ENCODE assay signal across 12 cellular contexts in genomic region chr17:10046786-10047609, GRCh38.
DNase-seq lines count a peak whose midpoint lies in the region; ATAC-seq and TF ChIP-seq lines count a peak whose summit lies in the region.
"Had no signal": no experiment of that assay in that cellular context is flagged by ENCODE, and none has a peak within 500 bp of the region (broad histone marks: within the 10 kb centered on the region; RNA-seq: fewer than 3 reads in every experiment).

No MANE protein-coding gene starts in this region.

- H3K56ac ChIP-seq in H9 (ENCODE audit: insufficient read length, low read depth, low read length) = no peak overlapping the region

- WGBS in H9 (ENCODE audit: extremely low coverage, insufficient read length, low lambda C conversion rate) = no CpG with 5 or more reads among the region's 11 CpGs

- no peak overlapping the region for H4K8ac ChIP-seq in H9 (replicated peaks; ENCODE audit: insufficient read length, low read depth, low read length)

- H3K9me3 Mint-ChIP-seq in effector memory CD8-positive, alpha-beta T cell = no peaks in the 10 kb centered on the region
- H3K9me3 Mint-ChIP-seq in H9 = no peaks in the 10 kb centered on the region
- no peaks in the 10 kb centered on the region for H3K9me3 Mint-ChIP-seq in activated naive CD4-positive, alpha-beta T cell treated with anti-CD3 and anti-CD28 coated beads, Interleukin-2, amount 50 U/mL, for 72 hours

- H2AFZ ChIP-seq in H9 (ENCODE audit: low read length) = no peak overlapping the region

- no peaks in the 10 kb centered on the region for H3K23me2 ChIP-seq in H9 (ENCODE audit: insufficient read length, low read depth, low read length, poor library complexity, severe bottlenecking)

- H3K9me3 ChIP-seq in H9 (ENCODE audit: control insufficient read depth, low read depth, low read length) (no peaks in the 10 kb centered on the region), T-helper 17 cell (ENCODE audit: control insufficient read depth, low read length, poor library complexity, severe bottlenecking) (no peaks in the 10 kb centered on the region)

- H3K79me2 ChIP-seq in H9 (ENCODE audit: insufficient read depth, low read length) = no peaks in the 10 kb centered on the region

- no peak overlapping the region for H4K5ac ChIP-seq in H9 (ENCODE audit: insufficient read length, low read depth, low read length)

- no peaks in the 10 kb centered on the region for H3K79me1 ChIP-seq in H9 (ENCODE audit: insufficient read depth, low read depth, low read length, poor library complexity, severe bottlenecking)

- no peaks in the 10 kb centered on the region for H3K27me3 Mint-ChIP-seq in effector memory CD8-positive, alpha-beta T cell
- H3K27me3 Mint-ChIP-seq in H9 (ENCODE audit: low read depth) = no peaks in the 10 kb centered on the region
- H3K27me3 Mint-ChIP-seq in T-helper 17 cell = peaks cover 5% of the 10 kb centered on the region

- H3K9ac ChIP-seq in H9 (ENCODE audit: extremely low read depth, insufficient read length, low read length) = no peak overlapping the region

- H2BK20ac ChIP-seq in H9 (ENCODE audit: low read depth, low read length, poor library complexity, severe bottlenecking) = no peak overlapping the region

- peak; percentile 47 for ATAC-seq in GM19438 (IDR thresholded peaks at IDR 0.05; ENCODE audit: low read depth, unreplicated experiment)
- peak; percentile 44 for ATAC-seq in HG03064 (IDR thresholded peaks at IDR 0.05; ENCODE audit: low read depth, unreplicated experiment)
- peak; percentile 82 for ATAC-seq in effector memory CD8-positive, alpha-beta T cell (replicated peaks)
- no peak for ATAC-seq in T-helper 17 cell
- ATAC-seq in activated naive CD4-positive, alpha-beta T cell treated with anti-CD3 and anti-CD28 coated beads, Interleukin-2, amount 50 U/mL, for 72 hours = no peak
- ATAC-seq: PC-3 had no signal

- H3K4me1 ChIP-seq in H9 (ENCODE audit: insufficient read depth, low read length) = peaks cover 3% of the 10 kb centered on the region; the same call in 1 of the 2 replicates

- H3K18ac ChIP-seq in H9 (ENCODE audit: insufficient read length, low read depth, low read length) = no peak overlapping the region

- H3K27ac Mint-ChIP-seq in effector memory CD8-positive, alpha-beta T cell = peak overlapping the region; percentile 50 to 94
- H3K27ac Mint-ChIP-seq in H9 (no peak overlapping the region), T-helper 17 cell (no peak overlapping the region)
- no peak overlapping the region for H3K27ac Mint-ChIP-seq in activated naive CD4-positive, alpha-beta T cell treated with anti-CD3 and anti-CD28 coated beads, Interleukin-2, amount 50 U/mL, for 72 hours

- peaks cover 3% of the 10 kb centered on the region for H4K20me1 ChIP-seq in H9 (ENCODE audit: control insufficient read depth, insufficient read depth, insufficient read length)

- no peak overlapping the region for H4K91ac ChIP-seq in H9 (ENCODE audit: insufficient read length, low read depth, low read length)

- no peak overlapping the region for H3K4ac ChIP-seq in H9 (ENCODE audit: low read depth, low read length)

- H2BK5ac ChIP-seq in H9 (ENCODE audit: insufficient read length, low read length) = no peak overlapping the region

- H3K23ac ChIP-seq in H9 (ENCODE audit: insufficient read length, low read depth, low read length) = no peak overlapping the region

- TF ChIP-seq CTCF in GM12865 (IDR thresholded peaks at IDR 0.05; ENCODE audit: insufficient read depth, low read depth, low read length, missing control alignments) = no peak
- TF ChIP-seq CTCF in H9 (conservative IDR thresholded peaks at IDR 0.05) = no peak

- no peak overlapping the region for H2AK5ac ChIP-seq in H9 (ENCODE audit: insufficient read length, low read length)

- no peak overlapping the region for H2BK15ac ChIP-seq in H9 (ENCODE audit: low read depth, low read length)

- peak overlapping the region; percentile 49 for H3K4me3 ChIP-seq in GM12865 (ENCODE audit: low read depth, low read length)

- no peak overlapping the region for H3K27ac ChIP-seq in H9 (ENCODE audit: insufficient read length, low read depth, low read length)

- H3K36me3 Mint-ChIP-seq in effector memory CD8-positive, alpha-beta T cell (ENCODE audit: insufficient read depth) = peaks cover 7% of the 10 kb centered on the region
- H3K36me3 Mint-ChIP-seq in H9 (ENCODE audit: insufficient read depth in 1 of 3, low read depth in 3 of 3) (no peaks in the 10 kb centered on the region; a peak in 1 of 7 replicates), T-helper 17 cell (ENCODE audit: low read depth) (no peaks in the 10 kb centered on the region)
- no peaks in the 10 kb centered on the region for H3K36me3 Mint-ChIP-seq in activated naive CD4-positive, alpha-beta T cell treated with anti-CD3 and anti-CD28 coated beads, Interleukin-2, amount 50 U/mL, for 72 hours

- DNase-seq in GM12865 (ENCODE audit: low read depth) (peak; percentile 80), activated gamma-delta T cell treated with Interleukin-2 at 50 U/mL for 16 hours (no peak), H9 (no peak), T-helper 17 cell (no peak)
- peak; percentile 8 to 22 (median 11) for DNase-seq in effector memory CD8-positive, alpha-beta T cell
- DNase-seq in activated naive CD4-positive, alpha-beta T cell treated with anti-CD3 and anti-CD28 coated beads, Interleukin-2, amount 50 U/mL, for 72 hours (ENCODE audit: low spot score in 2 of 2) = no peak
- DNase-seq: activated CD4-positive, CD25-positive, alpha-beta regulatory T cell treated with anti-CD3 and anti-CD28 coated beads, Interleukin-2, amount 50 U/mL, for 72 hours; mesendoderm; PC-3; stimulated activated CD4-positive, alpha-beta T cell treated with anti-CD3 and anti-CD28 coated beads, Interleukin-12 subunit alpha, Interleukin-12 subunit beta, amount 100 ng/mL, for 4 hours had no signal

- H3K4me1 Mint-ChIP-seq in effector memory CD8-positive, alpha-beta T cell (ENCODE audit: low read depth in 2 of 2) = peaks cover 49 to 61% of the 10 kb centered on the region in 2 donors
- H3K4me1 Mint-ChIP-seq in H9 (peaks cover 16 to 24% of the 10 kb centered on the region in 2 experiments), T-helper 17 cell (peaks cover 3% of the 10 kb centered on the region)

- no peak overlapping the region for H2BK12ac ChIP-seq in H9 (ENCODE audit: insufficient read length, low read depth, low read length)

- H2BK120ac ChIP-seq in H9 (ENCODE audit: low read depth, low read length, poor library complexity, severe bottlenecking) = no peak overlapping the region

- H3K27me3 ChIP-seq in H9 (ENCODE audit: insufficient read depth, low read length) = no peaks in the 10 kb centered on the region

- H3T11ph ChIP-seq in H9 (ENCODE audit: low read length) = no peak overlapping the region

- H3K4me2 ChIP-seq in H9 (ENCODE audit: insufficient read depth, insufficient read length, low read length) = no peak overlapping the region

- H3K14ac ChIP-seq in H9 (ENCODE audit: insufficient read depth, low read length) = no peak overlapping the region; the same call in 1 of the 2 replicates

- peak overlapping the region; percentile 76 for H3K4me3 Mint-ChIP-seq in effector memory CD8-positive, alpha-beta T cell
- H3K4me3 Mint-ChIP-seq in H9 (no peak overlapping the region), T-helper 17 cell (no peak overlapping the region)

Comparison
In these comparisons a context has a peak if more than half of its experiments do, and no peak if none do; other contexts are left out.
1. DNase-seq: peak in GM12865 (single experiment) and effector memory CD8-positive, alpha-beta T cell (3 of 3); none in activated gamma-delta T cell treated with Interleukin-2 at 50 U/mL for 16 hours (single experiment), H9 (single experiment), T-helper 17 cell (0 of 3) and activated naive CD4-positive, alpha-beta T cell treated with anti-CD3 and anti-CD28 coated beads, Interleukin-2, amount 50 U/mL, for 72 hours (0 of 2).
2. ATAC-seq: peak in GM19438 (single experiment), HG03064 (single experiment) and effector memory CD8-positive, alpha-beta T cell (single experiment); none in T-helper 17 cell (single experiment) and activated naive CD4-positive, alpha-beta T cell treated with anti-CD3 and anti-CD28 coated beads, Interleukin-2, amount 50 U/mL, for 72 hours (0 of 2).
3. H3K27ac Mint-ChIP-seq: peak in effector memory CD8-positive, alpha-beta T cell (2 of 2); none in H9 (0 of 3), T-helper 17 cell (single experiment) and activated naive CD4-positive, alpha-beta T cell treated with anti-CD3 and anti-CD28 coated beads, Interleukin-2, amount 50 U/mL, for 72 hours (0 of 2).
4. H3K4me3 Mint-ChIP-seq: peak in effector memory CD8-positive, alpha-beta T cell (2 of 2); none in H9 (0 of 2) and T-helper 17 cell (single experiment).